ENCODE assay signal across 8 cellular contexts in genomic region chr12:26853303-26854027, GRCh38. TPM values are rescaled to one million over a fixed set of nuclear protein-coding genes. Genes with fewer than 3 reads are reported as not detected.
DNase-seq lines count a peak whose midpoint lies in the region; ATAC-seq, FAIRE-seq and TF ChIP-seq lines count a peak whose summit lies in the region.

No MANE protein-coding gene starts in this region.

- no peak overlapping the region for H3K4me2 ChIP-seq in astrocyte (ENCODE audit: low read length)
- H3K4me2 ChIP-seq in smooth muscle cell: no peak overlapping the region

- H3K9ac ChIP-seq in astrocyte (ENCODE audit: low read length): no peak overlapping the region
- H3K9ac ChIP-seq in smooth muscle cell (ENCODE audit: low read depth): no peak overlapping the region

- H3K27ac Mint-ChIP-seq in astrocyte (ENCODE audit: unreplicated experiment): no peak overlapping the region

- H3F3A ChIP-seq in smooth muscle cell (ENCODE audit: low read depth): no peaks in the 10 kb centered on the region

- H3K9me3 Mint-ChIP-seq in astrocyte (ENCODE audit: unreplicated experiment): no peaks in the 10 kb centered on the region

- H3K9me3 ChIP-seq in astrocyte (ENCODE audit: insufficient read depth, low read depth, low read length): no peaks in the 10 kb centered on the region
- H3K9me3 ChIP-seq in smooth muscle cell (replicated peaks; ENCODE audit: low read depth): no peaks in the 10 kb centered on the region

- no peaks in the 10 kb centered on the region for H3K27me3 ChIP-seq in astrocyte (ENCODE audit: insufficient read depth, low read length)
- H3K27me3 ChIP-seq in smooth muscle cell (ENCODE audit: low read depth): no peaks in the 10 kb centered on the region

- H3K27ac ChIP-seq in astrocyte (ENCODE audit: low read depth, low read length) (no peak overlapping the region), smooth muscle cell (ENCODE audit: low read depth) (no peak overlapping the region)

- no peak for ATAC-seq in HG03095 (IDR thresholded peaks at IDR 0.05; ENCODE audit: unreplicated experiment)

- no peaks in the 10 kb centered on the region for H3K36me3 ChIP-seq in astrocyte (ENCODE audit: insufficient read depth, low read length)
- no peaks in the 10 kb centered on the region for H3K36me3 ChIP-seq in smooth muscle cell (ENCODE audit: low read depth)

- H2AFZ ChIP-seq in astrocyte (ENCODE audit: low read depth, low read length): peak overlapping the region; percentile 33
- peak overlapping the region; percentile 38 for H2AFZ ChIP-seq in smooth muscle cell (ENCODE audit: low read depth)

- H3K27me3 Mint-ChIP-seq in astrocyte (ENCODE audit: low read depth, unreplicated experiment): no peaks in the 10 kb centered on the region

- TF ChIP-seq CTCF in astrocyte (IDR thresholded peaks at IDR 0.05; ENCODE audit: insufficient read depth, low read depth, low read length) (peak; percentile 94), smooth muscle cell (IDR thresholded peaks at IDR 0.05; ENCODE audit: borderline replicate concordance, insufficient read depth, poor library complexity, severe bottlenecking) (peak; percentile 90)

- peak; percentile 93 for FAIRE-seq in astrocyte (lab: Jason Lieb, UNC)

- H3K79me2 ChIP-seq in astrocyte (ENCODE audit: insufficient read depth, low read length) (no peaks in the 10 kb centered on the region), smooth muscle cell (ENCODE audit: low read depth) (no peaks in the 10 kb centered on the region)

- WGBS in smooth muscle cell (ENCODE audit: low lambda C conversion rate): 54% methylated on average over 12 of the region's 12 CpGs

- H3K4me1 ChIP-seq in astrocyte (ENCODE audit: insufficient read depth, low read length) (no peaks in the 10 kb centered on the region), smooth muscle cell (ENCODE audit: low read depth) (no peaks in the 10 kb centered on the region)

- H3K36me3 Mint-ChIP-seq in astrocyte (ENCODE audit: low read depth, unreplicated experiment): no peaks in the 10 kb centered on the region

- DNase-seq in EL: peak; percentile 57
- peak; percentile 55 for DNase-seq in HCEC 1CT
- DNase-seq in NCI-H1105 treated with DMSO at 0.1 percent for 48 hours (lab: John Stamatoyannopoulos, UW): peak; percentile 82
- peak; percentile 34 for DNase-seq in T-helper 22 cell (ENCODE audit: low read depth)
- peak; percentile 28 for DNase-seq in astrocyte (ENCODE audit: low read depth)
- DNase-seq in hepatic stellate cell (ENCODE audit: low spot score): peak; percentile 55
- no peak for DNase-seq in smooth muscle cell (lab: John Stamatoyannopoulos, UW; ENCODE audit: unreplicated experiment)

- H4K20me1 ChIP-seq in astrocyte (ENCODE audit: insufficient read depth, low read length): no peaks in the 10 kb centered on the region
- H4K20me1 ChIP-seq in smooth muscle cell (ENCODE audit: low read depth): no peaks in the 10 kb centered on the region

- H3K4me3 Mint-ChIP-seq in astrocyte (ENCODE audit: unreplicated experiment): no peak overlapping the region

- H3K4me1 Mint-ChIP-seq in astrocyte (ENCODE audit: low read depth, unreplicated experiment): no peaks in the 10 kb centered on the region

- H3K4me3 ChIP-seq in astrocyte (ENCODE audit: insufficient read depth, low read depth, low read length): no peak overlapping the region
- no peak overlapping the region for H3K4me3 ChIP-seq in smooth muscle cell

RNA-seq across cellular contexts. Expression of gene ITPR2, which starts 20.5 kb away (rescaled TPM):
- total RNA-seq in astrocyte (24.4 and 24.8 TPM in 2 replicates), smooth muscle cell (17.4 and 29.0 TPM in 2 replicates)
- polyA plus RNA-seq in smooth muscle cell: 6.8 and 9.6 TPM in 2 replicates
